Comparison of ENCODE assay signal across 8 cellular contexts in the genomic region with DNA sequence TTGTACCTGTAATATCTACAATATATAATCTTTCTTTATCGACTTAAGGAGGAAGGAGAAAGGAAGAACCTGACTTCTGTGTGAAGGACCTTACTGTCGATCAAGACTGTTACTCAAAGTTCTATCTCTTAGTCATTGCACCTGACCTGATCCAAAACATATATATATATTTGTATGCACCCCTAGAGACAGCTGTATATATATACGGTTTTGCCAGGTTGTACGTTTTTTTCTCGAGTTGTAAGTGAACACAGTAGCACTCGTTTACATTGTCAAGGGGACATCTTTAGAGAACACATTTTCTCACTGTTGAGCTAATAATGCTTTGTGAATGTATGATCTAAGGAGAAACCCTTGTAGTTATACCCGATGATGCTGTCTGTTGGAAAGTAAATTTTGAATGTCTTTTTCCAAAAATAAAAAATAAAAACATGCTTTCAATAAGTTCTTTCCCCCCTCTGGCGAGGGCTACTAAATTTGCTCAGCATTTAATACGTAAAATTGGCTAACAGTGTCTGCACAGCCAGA. TPM values are rescaled to one million over a fixed set of nuclear protein-coding genes. Genes with fewer than 3 reads are reported as not detected.
DNase-seq lines count a peak whose midpoint lies in the region; ATAC-seq, FAIRE-seq and TF ChIP-seq lines count a peak whose summit lies in the region.

No MANE protein-coding gene starts in this region.

- no peaks in the 10 kb centered on the region for H4K20me1 ChIP-seq in endothelial cell of umbilical vein (replicated peaks; ENCODE audit: control insufficient read depth, extremely low read depth, insufficient read depth, low read length)

- ATAC-seq in HG02981 (IDR thresholded peaks at IDR 0.05; ENCODE audit: unreplicated experiment) = no peak

- CTCF ChIA-PET in endothelial cell of umbilical vein (lab: Charles Lee) = interaction anchor here (1.0 to 3.0 kb wide), 4 partner anchors 29 to 64 kb away, joined by 3 to 15 read pairs (median 14); partner anchors contain the start of gene MDM2

- H3K4me3 ChIP-seq in endothelial cell of umbilical vein (replicated peaks in 1 of 3; ENCODE audit: insufficient read depth in 1 of 3, low read depth in 1 of 3, low read length in 3 of 3) = peak overlapping the region; percentile 7 to 87 (median 64)

- H3K27me3 Mint-ChIP-seq in activated CD4-positive, alpha-beta T cell treated with anti-CD3 and anti-CD28 coated beads, Interleukin-2, amount 10 ng/mL, durations not matched to agents 24 days and 14 days = no peaks in the 10 kb centered on the region
- no peaks in the 10 kb centered on the region for H3K27me3 Mint-ChIP-seq in progenitor cell of endocrine pancreas

- peak overlapping the region; percentile 73 for H3K9ac ChIP-seq in endothelial cell of umbilical vein (replicated peaks; ENCODE audit: extremely low read depth, insufficient read depth, low read length)

- peak overlapping the region; percentile 96 for H3K4me2 ChIP-seq in endothelial cell of umbilical vein (ENCODE audit: insufficient read depth, low read length)

- peaks cover 23% of the 10 kb centered on the region for H3K36me3 Mint-ChIP-seq in activated CD4-positive, alpha-beta T cell treated with anti-CD3 and anti-CD28 coated beads, Interleukin-2, amount 10 ng/mL, durations not matched to agents 24 days and 14 days (ENCODE audit: low read depth)
- peaks cover 8% of the 10 kb centered on the region for H3K36me3 Mint-ChIP-seq in progenitor cell of endocrine pancreas (ENCODE audit: insufficient read depth)

- peaks cover 2 to 5% of the 10 kb centered on the region in 2 experiments for H3K36me3 ChIP-seq in endothelial cell of umbilical vein (ENCODE audit: control insufficient read depth in 2 of 2, extremely low read depth in 1 of 2, insufficient read depth in 2 of 2, low read length in 2 of 2)

- BruUV-seq in endothelial cell of umbilical vein (replicated peaks; lab: Mats Ljungman, UMichigan) = no TSS peak

- no peak for TF ChIP-seq POLR2A in endothelial cell of umbilical vein (IDR thresholded peaks at IDR 0.05; ENCODE audit: low read depth, low read length)

- peak overlapping the region; percentile 79 for H2AFZ ChIP-seq in endothelial cell of umbilical vein (ENCODE audit: low read depth, low read length)

- H3K4me1 Mint-ChIP-seq in activated CD4-positive, alpha-beta T cell treated with anti-CD3 and anti-CD28 coated beads, Interleukin-2, amount 10 ng/mL, durations not matched to agents 24 days and 14 days = peaks cover 38% of the 10 kb centered on the region
- peaks cover 16% of the 10 kb centered on the region for H3K4me1 Mint-ChIP-seq in progenitor cell of endocrine pancreas (ENCODE audit: low read depth)

- no peaks in the 10 kb centered on the region for H3K9me3 ChIP-seq in endothelial cell of umbilical vein (replicated peaks; ENCODE audit: control insufficient read depth, insufficient read depth, low read length)

- peak overlapping the region; percentile 25 for H3K27ac ChIP-seq in endothelial cell of umbilical vein (ENCODE audit: insufficient read depth, low read depth, low read length)

- dilution Hi-C loops in endothelial cell of umbilical vein (cut with MboI; ENCODE audit: extremely low pct_ligation_motif_present, low sequenced_read_pairs) = no loop called here

- no peaks in the 10 kb centered on the region for H3K9me1 ChIP-seq in endothelial cell of umbilical vein (replicated peaks; ENCODE audit: control insufficient read depth, extremely low read depth, insufficient read depth, low read length)

- H3K27ac Mint-ChIP-seq in activated CD4-positive, alpha-beta T cell treated with anti-CD3 and anti-CD28 coated beads, Interleukin-2, amount 10 ng/mL, durations not matched to agents 24 days and 14 days = peak overlapping the region; percentile 80
- H3K27ac Mint-ChIP-seq in progenitor cell of endocrine pancreas = peak overlapping the region; percentile 97

- POLR2A ChIA-PET in endothelial cell of umbilical vein (lab: Charles Lee) = interaction anchor here (0.5 to 1.2 kb wide), 3 partner anchors 62 to 90 kb away, joined by 3 to 6 read pairs (median 5); partner anchors contain the start of gene MDM2

- H3K79me2 ChIP-seq in endothelial cell of umbilical vein (ENCODE audit: control insufficient read depth, insufficient read depth, low read length) = no peaks in the 10 kb centered on the region

- intact Hi-C loops in activated CD4-positive, alpha-beta T cell treated with anti-CD3 and anti-CD28 coated beads, Interleukin-2, amount 10 ng/mL, durations not matched to agents 24 days and 14 days (cut with micrococcal nuclease) = loop anchor here (5.0 kb wide), 1 partner anchor 1497 kb away; the partner anchor contains the start of gene CNOT2
- intact Hi-C loops in endothelial cell of umbilical vein (cut with micrococcal nuclease) = loop anchor here (5.0 kb wide), 1 partner anchor 133 kb away; the partner anchor contains the start of gene RAP1B

- no peak for FAIRE-seq in endothelial cell of umbilical vein (lab: Jason Lieb, UNC)

- peaks cover 16% of the 10 kb centered on the region for H3K4me1 ChIP-seq in endothelial cell of umbilical vein (ENCODE audit: control insufficient read depth, extremely low read depth, insufficient read depth, low read length)

- TF ChIP-seq CTCF in endothelial cell of umbilical vein (IDR thresholded peaks at IDR 0.05; ENCODE audit: extremely low read depth in 1 of 2, insufficient read depth in 1 of 2, low read depth in 1 of 2, low read length in 2 of 2) (no peak), progenitor cell of endocrine pancreas (IDR thresholded peaks at IDR 0.05; ENCODE audit: unreplicated experiment) (no peak)

- DNase-seq in activated CD4-positive, alpha-beta T cell treated with anti-CD3 and anti-CD28 coated beads, Interleukin-2, amount 10 ng/mL, durations not matched to agents 24 days and 14 days = no peak
- no peak for DNase-seq in activated CD4-positive, alpha-beta T cell treated with anti-CD3 and anti-CD28 coated beads for 4 hours
- peak; percentile 13 for DNase-seq in OCI-M2 (lab: John Stamatoyannopoulos, UW; ENCODE audit: unreplicated experiment)
- no peak for DNase-seq in endothelial cell of umbilical vein (ENCODE audit: low read depth, low spot score)
- no peak for DNase-seq in progenitor cell of endocrine pancreas (ENCODE audit: low spot score, unreplicated experiment)
- no peak for DNase-seq in activated CD4-positive, CD25-positive, alpha-beta regulatory T cell treated with anti-CD3 and anti-CD28 coated beads, Interleukin-2, amount 50 U/mL, for 72 hours
- no peak for DNase-seq in mesenteric fat pad (ENCODE audit: low spot score)

- no peaks in the 10 kb centered on the region for H3K27me3 ChIP-seq in endothelial cell of umbilical vein (ENCODE audit: control insufficient read depth in 2 of 2, insufficient read depth in 2 of 2, low read length in 2 of 2)

- no peaks in the 10 kb centered on the region for H3K9me3 Mint-ChIP-seq in activated CD4-positive, alpha-beta T cell treated with anti-CD3 and anti-CD28 coated beads, Interleukin-2, amount 10 ng/mL, durations not matched to agents 24 days and 14 days
- no peaks in the 10 kb centered on the region for H3K9me3 Mint-ChIP-seq in progenitor cell of endocrine pancreas (ENCODE audit: low read depth)

- H3K4me3 Mint-ChIP-seq in activated CD4-positive, alpha-beta T cell treated with anti-CD3 and anti-CD28 coated beads, Interleukin-2, amount 10 ng/mL, durations not matched to agents 24 days and 14 days = peak overlapping the region; percentile 93
- H3K4me3 Mint-ChIP-seq in progenitor cell of endocrine pancreas (ENCODE audit: low read depth) = peak overlapping the region; percentile 97

TF ChIP-seq in endothelial cell of umbilical vein, 7 proteins besides CTCF, POLR2A, EP300 and RAD21:
- TF ChIP-seq, protein P1, sequence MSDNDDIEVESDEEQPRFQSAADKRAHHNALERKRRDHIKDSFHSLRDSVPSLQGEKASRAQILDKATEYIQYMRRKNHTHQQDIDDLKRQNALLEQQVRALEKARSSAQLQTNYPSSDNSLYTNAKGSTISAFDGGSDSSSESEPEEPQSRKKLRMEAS (IDR thresholded peaks at IDR 0.05; ENCODE audit: insufficient read depth, insufficient read length) = no peak
- TF ChIP-seq GATA2 (IDR thresholded peaks at IDR 0.05; ENCODE audit: insufficient read depth, insufficient read length, low read depth, low read length) (no peak), FOS (IDR thresholded peaks at IDR 0.05; ENCODE audit: borderline replicate concordance, insufficient read depth, low read length) (no peak), POLR2AphosphoS5 (IDR thresholded peaks at IDR 0.05; ENCODE audit: insufficient read depth, low read depth, low read length) (no peak), EZH2 (IDR thresholded peaks at IDR 0.05; ENCODE audit: borderline replicate concordance, low read depth, low read length, severe bottlenecking) (no peak), JUN (IDR thresholded peaks at IDR 0.05; ENCODE audit: borderline replicate concordance, insufficient read depth, insufficient read length, low read depth) (no peak), MYC (IDR thresholded peaks at IDR 0.05; ENCODE audit: low read depth, low read length) (no peak)

RNA-seq across cellular contexts. Expression of gene SLC35E3, which starts 0.5 kb away (rescaled TPM):
- total RNA-seq in activated CD4-positive, alpha-beta T cell treated with anti-CD3 and anti-CD28 coated beads, Interleukin-2, amount 10 ng/mL, durations not matched to agents 24 days and 14 days = 3.8 and 4.2 TPM in 2 replicates
- total RNA-seq in endothelial cell of umbilical vein (9.9 and 13.8 TPM in 2 replicates), progenitor cell of endocrine pancreas (12.8 and 17.1 TPM in 2 replicates), mesenteric fat pad (8.7 TPM)
- 8.1 and 9.4 TPM in 2 replicates for polyA plus RNA-seq in endothelial cell of umbilical vein
- 5.6 and 6.5 TPM in 2 replicates for polyA plus RNA-seq in endothelial cell of umbilical vein (2011; cell fraction: cytosol; rRNA removed)
- polyA plus RNA-seq in endothelial cell of umbilical vein (2011; cell fraction: nucleus; rRNA removed) = 5.9 and 6.9 TPM in 2 replicates
- polyA plus RNA-seq in endothelial cell of umbilical vein (2012) = 8.0 and 15.9 TPM in 2 replicates
- polyA minus RNA-seq in endothelial cell of umbilical vein = 12.4 and 15.8 TPM in 2 replicates
- 1.5 TPM for polyA minus RNA-seq in endothelial cell of umbilical vein (2011; cell fraction: cytosol; rRNA and poly(A)+ RNA removed)
- polyA minus RNA-seq in endothelial cell of umbilical vein (2011; cell fraction: nucleus; rRNA and poly(A)+ RNA removed) = 2.8 and 5.1 TPM in 2 replicates

RNA-seq across cellular contexts. Expression of gene NUP107, which starts 58.7 kb away (rescaled TPM):
- total RNA-seq in activated CD4-positive, alpha-beta T cell treated with anti-CD3 and anti-CD28 coated beads, Interleukin-2, amount 10 ng/mL, durations not matched to agents 24 days and 14 days = 127 and 128 TPM in 2 replicates
- 64.0 and 78.7 TPM in 2 replicates for total RNA-seq in endothelial cell of umbilical vein
- polyA plus RNA-seq in endothelial cell of umbilical vein = 18.0 and 24.0 TPM in 2 replicates
- 32.6 and 38.5 TPM in 2 replicates for polyA plus RNA-seq in endothelial cell of umbilical vein (2011; cell fraction: cytosol; rRNA removed)
- 113 and 127 TPM in 2 replicates for polyA plus RNA-seq in endothelial cell of umbilical vein (2011; cell fraction: nucleus; rRNA removed)
- 46.4 and 71.9 TPM in 2 replicates for polyA plus RNA-seq in endothelial cell of umbilical vein (2012)
- polyA minus RNA-seq in endothelial cell of umbilical vein = 37.3 and 47.5 TPM in 2 replicates
- polyA minus RNA-seq in endothelial cell of umbilical vein (2011; cell fraction: cytosol; rRNA and poly(A)+ RNA removed) = 49.8 TPM
- polyA minus RNA-seq in endothelial cell of umbilical vein (2011; cell fraction: nucleus; rRNA and poly(A)+ RNA removed) = 53.7 and 69.7 TPM in 2 replicates
- 80.7 and 86.8 TPM in 2 replicates for total RNA-seq in progenitor cell of endocrine pancreas
- total RNA-seq in mesenteric fat pad = 50.6 TPM
